2 cellular contexts compared by ENCODE assay signal in genomic region chr7:123948122-123948521, GRCh38.
TF ChIP-seq lines count a peak whose summit lies in the region.

No MANE protein-coding gene starts in this region.

TF ChIP-seq in GM23338, 12 proteins besides CTCF, POLR2A, EP300 and RAD21:
- TF ChIP-seq, protein P1, sequence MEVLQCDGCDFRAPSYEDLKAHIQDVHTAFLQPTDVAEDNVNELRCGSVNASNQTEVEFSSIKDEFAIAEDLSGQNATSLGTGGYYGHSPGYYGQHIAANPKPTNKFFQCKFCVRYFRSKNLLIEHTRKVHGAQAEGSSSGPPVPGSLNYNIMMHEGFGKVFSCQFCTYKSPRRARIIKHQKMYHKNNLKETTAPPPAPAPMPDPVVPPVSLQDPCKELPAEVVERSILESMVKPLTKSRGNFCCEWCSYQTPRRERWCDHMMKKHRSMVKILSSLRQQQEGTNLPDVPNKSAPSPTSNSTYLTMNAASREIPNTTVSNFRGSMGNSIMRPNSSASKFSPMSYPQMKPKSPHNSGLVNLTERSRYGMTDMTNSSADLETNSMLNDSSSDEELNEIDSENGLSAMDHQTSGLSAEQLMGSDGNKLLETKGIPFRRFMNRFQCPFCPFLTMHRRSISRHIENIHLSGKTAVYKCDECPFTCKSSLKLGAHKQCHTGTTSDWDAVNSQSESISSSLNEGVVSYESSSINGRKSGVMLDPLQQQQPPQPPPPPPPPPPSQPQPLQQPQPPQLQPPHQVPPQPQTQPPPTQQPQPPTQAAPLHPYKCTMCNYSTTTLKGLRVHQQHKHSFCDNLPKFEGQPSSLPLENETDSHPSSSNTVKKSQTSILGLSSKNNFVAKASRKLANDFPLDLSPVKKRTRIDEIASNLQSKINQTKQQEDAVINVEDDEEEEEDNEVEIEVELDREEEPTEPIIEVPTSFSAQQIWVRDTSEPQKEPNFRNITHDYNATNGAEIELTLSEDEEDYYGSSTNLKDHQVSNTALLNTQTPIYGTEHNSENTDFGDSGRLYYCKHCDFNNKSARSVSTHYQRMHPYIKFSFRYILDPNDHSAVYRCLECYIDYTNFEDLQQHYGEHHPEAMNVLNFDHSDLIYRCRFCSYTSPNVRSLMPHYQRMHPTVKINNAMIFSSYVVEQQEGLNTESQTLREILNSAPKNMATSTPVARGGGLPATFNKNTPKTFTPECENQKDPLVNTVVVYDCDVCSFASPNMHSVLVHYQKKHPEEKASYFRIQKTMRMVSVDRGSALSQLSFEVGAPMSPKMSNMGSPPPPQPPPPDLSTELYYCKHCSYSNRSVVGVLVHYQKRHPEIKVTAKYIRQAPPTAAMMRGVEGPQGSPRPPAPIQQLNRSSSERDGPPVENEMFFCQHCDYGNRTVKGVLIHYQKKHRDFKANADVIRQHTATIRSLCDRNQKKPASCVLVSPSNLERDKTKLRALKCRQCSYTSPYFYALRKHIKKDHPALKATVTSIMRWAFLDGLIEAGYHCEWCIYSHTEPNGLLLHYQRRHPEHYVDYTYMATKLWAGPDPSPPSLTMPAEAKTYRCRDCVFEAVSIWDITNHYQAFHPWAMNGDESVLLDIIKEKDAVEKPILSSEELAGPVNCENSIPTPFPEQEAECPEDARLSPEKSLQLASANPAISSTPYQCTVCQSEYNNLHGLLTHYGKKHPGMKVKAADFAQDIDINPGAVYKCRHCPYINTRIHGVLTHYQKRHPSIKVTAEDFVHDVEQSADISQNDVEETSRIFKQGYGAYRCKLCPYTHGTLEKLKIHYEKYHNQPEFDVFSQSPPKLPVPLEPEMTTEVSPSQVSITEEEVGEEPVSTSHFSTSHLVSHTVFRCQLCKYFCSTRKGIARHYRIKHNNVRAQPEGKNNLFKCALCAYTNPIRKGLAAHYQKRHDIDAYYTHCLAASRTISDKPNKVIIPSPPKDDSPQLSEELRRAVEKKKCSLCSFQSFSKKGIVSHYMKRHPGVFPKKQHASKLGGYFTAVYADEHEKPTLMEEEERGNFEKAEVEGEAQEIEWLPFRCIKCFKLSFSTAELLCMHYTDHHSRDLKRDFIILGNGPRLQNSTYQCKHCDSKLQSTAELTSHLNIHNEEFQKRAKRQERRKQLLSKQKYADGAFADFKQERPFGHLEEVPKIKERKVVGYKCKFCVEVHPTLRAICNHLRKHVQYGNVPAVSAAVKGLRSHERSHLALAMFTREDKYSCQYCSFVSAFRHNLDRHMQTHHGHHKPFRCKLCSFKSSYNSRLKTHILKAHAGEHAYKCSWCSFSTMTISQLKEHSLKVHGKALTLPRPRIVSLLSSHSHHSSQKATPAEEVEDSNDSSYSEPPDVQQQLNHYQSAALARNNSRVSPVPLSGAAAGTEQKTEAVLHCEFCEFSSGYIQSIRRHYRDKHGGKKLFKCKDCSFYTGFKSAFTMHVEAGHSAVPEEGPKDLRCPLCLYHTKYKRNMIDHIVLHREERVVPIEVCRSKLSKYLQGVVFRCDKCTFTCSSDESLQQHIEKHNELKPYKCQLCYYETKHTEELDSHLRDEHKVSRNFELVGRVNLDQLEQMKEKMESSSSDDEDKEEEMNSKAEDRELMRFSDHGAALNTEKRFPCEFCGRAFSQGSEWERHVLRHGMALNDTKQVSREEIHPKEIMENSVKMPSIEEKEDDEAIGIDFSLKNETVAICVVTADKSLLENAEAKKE (CRISPR knock-in tag; IDR thresholded peaks at IDR 0.05) = no peak
- TF ChIP-seq, protein P2, sequence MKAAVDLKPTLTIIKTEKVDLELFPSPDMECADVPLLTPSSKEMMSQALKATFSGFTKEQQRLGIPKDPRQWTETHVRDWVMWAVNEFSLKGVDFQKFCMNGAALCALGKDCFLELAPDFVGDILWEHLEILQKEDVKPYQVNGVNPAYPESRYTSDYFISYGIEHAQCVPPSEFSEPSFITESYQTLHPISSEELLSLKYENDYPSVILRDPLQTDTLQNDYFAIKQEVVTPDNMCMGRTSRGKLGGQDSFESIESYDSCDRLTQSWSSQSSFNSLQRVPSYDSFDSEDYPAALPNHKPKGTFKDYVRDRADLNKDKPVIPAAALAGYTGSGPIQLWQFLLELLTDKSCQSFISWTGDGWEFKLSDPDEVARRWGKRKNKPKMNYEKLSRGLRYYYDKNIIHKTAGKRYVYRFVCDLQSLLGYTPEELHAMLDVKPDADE (IDR thresholded peaks at IDR 0.05) = no peak
- TF ChIP-seq ZNF331 (CRISPR knock-in tag; IDR thresholded peaks at IDR 0.05; ENCODE audit: low read depth) = no peak
- no peak for TF ChIP-seq POLR2AphosphoS5 (IDR thresholded peaks at IDR 0.05; ENCODE audit: low read depth)
- no peak for TF ChIP-seq STAT1 (IDR thresholded peaks at IDR 0.05; ENCODE audit: unreplicated experiment)
- TF ChIP-seq JUNB (IDR thresholded peaks at IDR 0.05; ENCODE audit: unreplicated experiment) = no peak
- TF ChIP-seq, protein P3, sequence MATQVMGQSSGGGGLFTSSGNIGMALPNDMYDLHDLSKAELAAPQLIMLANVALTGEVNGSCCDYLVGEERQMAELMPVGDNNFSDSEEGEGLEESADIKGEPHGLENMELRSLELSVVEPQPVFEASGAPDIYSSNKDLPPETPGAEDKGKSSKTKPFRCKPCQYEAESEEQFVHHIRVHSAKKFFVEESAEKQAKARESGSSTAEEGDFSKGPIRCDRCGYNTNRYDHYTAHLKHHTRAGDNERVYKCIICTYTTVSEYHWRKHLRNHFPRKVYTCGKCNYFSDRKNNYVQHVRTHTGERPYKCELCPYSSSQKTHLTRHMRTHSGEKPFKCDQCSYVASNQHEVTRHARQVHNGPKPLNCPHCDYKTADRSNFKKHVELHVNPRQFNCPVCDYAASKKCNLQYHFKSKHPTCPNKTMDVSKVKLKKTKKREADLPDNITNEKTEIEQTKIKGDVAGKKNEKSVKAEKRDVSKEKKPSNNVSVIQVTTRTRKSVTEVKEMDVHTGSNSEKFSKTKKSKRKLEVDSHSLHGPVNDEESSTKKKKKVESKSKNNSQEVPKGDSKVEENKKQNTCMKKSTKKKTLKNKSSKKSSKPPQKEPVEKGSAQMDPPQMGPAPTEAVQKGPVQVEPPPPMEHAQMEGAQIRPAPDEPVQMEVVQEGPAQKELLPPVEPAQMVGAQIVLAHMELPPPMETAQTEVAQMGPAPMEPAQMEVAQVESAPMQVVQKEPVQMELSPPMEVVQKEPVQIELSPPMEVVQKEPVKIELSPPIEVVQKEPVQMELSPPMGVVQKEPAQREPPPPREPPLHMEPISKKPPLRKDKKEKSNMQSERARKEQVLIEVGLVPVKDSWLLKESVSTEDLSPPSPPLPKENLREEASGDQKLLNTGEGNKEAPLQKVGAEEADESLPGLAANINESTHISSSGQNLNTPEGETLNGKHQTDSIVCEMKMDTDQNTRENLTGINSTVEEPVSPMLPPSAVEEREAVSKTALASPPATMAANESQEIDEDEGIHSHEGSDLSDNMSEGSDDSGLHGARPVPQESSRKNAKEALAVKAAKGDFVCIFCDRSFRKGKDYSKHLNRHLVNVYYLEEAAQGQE (IDR thresholded peaks at IDR 0.05; ENCODE audit: unreplicated experiment) = no peak
- TF ChIP-seq ZNF114 (CRISPR knock-in tag; IDR thresholded peaks at IDR 0.05) = no peak
- no peak for TF ChIP-seq NANOG (IDR thresholded peaks at IDR 0.05; ENCODE audit: borderline replicate concordance)
- TF ChIP-seq EZH2phosphoT487 (IDR thresholded peaks at IDR 0.05; ENCODE audit: unreplicated experiment) = no peak
- no peak for TF ChIP-seq EZH2 (IDR thresholded peaks at IDR 0.05; ENCODE audit: low read depth, unreplicated experiment)

TF ChIP-seq in K562, 482 proteins besides CTCF, POLR2A, EP300 and RAD21:
- TF ChIP-seq ZBTB8A (IDR thresholded peaks at IDR 0.05; ENCODE audit: partially characterized antibody) (no peak), POLR2AphosphoS2 (IDR thresholded peaks at IDR 0.05; ENCODE audit: low read length) (no peak), ZNF77 (CRISPR knock-in tag; IDR thresholded peaks at IDR 0.05) (no peak), ZBTB17 (CRISPR knock-in tag; IDR thresholded peaks at IDR 0.05) (no peak), ZNF212 (CRISPR knock-in tag; IDR thresholded peaks at IDR 0.05) (no peak), SOX6 (IDR thresholded peaks at IDR 0.05) (no peak), THAP7 (CRISPR knock-in tag; IDR thresholded peaks at IDR 0.05) (no peak), ZNF707 (CRISPR knock-in tag; conservative IDR thresholded peaks at IDR 0.05) (no peak), SLC30A9 (CRISPR knock-in tag; IDR thresholded peaks at IDR 0.05) (no peak)
TF ChIP-seq in K562: peak in this region for 0.
